ENCODE assay signal across 14 cellular contexts in the genomic region with DNA sequence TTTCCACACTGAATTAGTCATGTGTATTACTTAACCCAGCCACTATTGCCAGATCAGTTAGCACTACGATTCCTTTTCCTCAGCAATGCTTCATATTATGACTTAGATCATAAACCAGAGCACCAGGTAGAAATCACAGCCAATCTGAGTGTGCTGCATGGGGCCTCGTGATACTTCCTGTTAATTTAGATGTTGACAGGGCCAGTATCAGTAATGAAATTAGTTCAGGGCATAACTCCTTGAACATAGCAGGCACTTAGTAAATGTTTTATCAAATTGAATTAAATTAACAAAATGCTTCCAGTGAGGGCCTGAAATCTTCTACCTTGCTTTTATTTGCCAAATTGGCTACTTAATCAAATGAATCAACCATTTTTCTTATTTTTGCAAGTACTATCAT.
A peak's percentile ranks its signal among the peaks of the same experiment; 100 is the strongest.
DNase-seq lines count a peak whose midpoint lies in the region; TF ChIP-seq lines count a peak whose summit lies in the region.
"Had no signal": no experiment of that assay in that cellular context is flagged by ENCODE, and none has a peak within 500 bp of the region (broad histone marks: within the 10 kb centered on the region; RNA-seq: fewer than 3 reads in every experiment).

No MANE protein-coding gene starts in this region.

- no peaks in the 10 kb centered on the region for H3K36me3 Mint-ChIP-seq in MCF 10A (ENCODE audit: insufficient read depth, unreplicated experiment)

- no peaks in the 10 kb centered on the region for H3K79me2 ChIP-seq in mammary epithelial cell (ENCODE audit: insufficient read depth, low read length)

- H3K4me1 ChIP-seq in mammary epithelial cell (ENCODE audit: insufficient read depth, low read length), result no peaks in the 10 kb centered on the region

- no peaks in the 10 kb centered on the region for H3K4me1 Mint-ChIP-seq in MCF 10A (ENCODE audit: insufficient read depth, unreplicated experiment)

- no peak overlapping the region for H2AFZ ChIP-seq in mammary epithelial cell (ENCODE audit: low read depth, low read length)

- in situ Hi-C loops in mammary epithelial cell (cut with MboI; ENCODE audit: low sequenced_read_pairs in 2 of 2), result no loop called here

- no peak overlapping the region for H3K4me2 ChIP-seq in mammary epithelial cell (ENCODE audit: insufficient read depth, low read depth, low read length)

- intact Hi-C loops in mammary epithelial cell (cut with micrococcal nuclease) (no loop called here), MCF 10A (cut with micrococcal nuclease) (no loop called here)

- BruUV-seq in mammary epithelial cell (replicated peaks; lab: Mats Ljungman, UMichigan) (no TSS peak), MCF 10A (replicated peaks; lab: Mats Ljungman, UMichigan) (no TSS peak)

- no peaks in the 10 kb centered on the region for H3K27me3 ChIP-seq in mammary epithelial cell (ENCODE audit: insufficient read depth, low read length)

- no peaks in the 10 kb centered on the region for H4K20me1 ChIP-seq in mammary epithelial cell (ENCODE audit: insufficient read depth, low read length)

- H3K9me3 Mint-ChIP-seq in MCF 10A (ENCODE audit: unreplicated experiment), result no peaks in the 10 kb centered on the region

- no peaks in the 10 kb centered on the region for H3K27me3 Mint-ChIP-seq in MCF 10A (ENCODE audit: insufficient read depth, unreplicated experiment)
- H3K27me3 Mint-ChIP-seq: CD4-positive, alpha-beta T cell had no signal

- dilution Hi-C loops in mammary epithelial cell (cut with HindIII; ENCODE audit: low sequenced_read_pairs), result no loop called here

- no peak overlapping the region for H3K27ac Mint-ChIP-seq in MCF 10A (ENCODE audit: low read depth, unreplicated experiment)
- H3K27ac Mint-ChIP-seq: CD4-positive, alpha-beta T cell had no signal

- no peaks in the 10 kb centered on the region for H3K36me3 ChIP-seq in mammary epithelial cell (ENCODE audit: insufficient read depth, low read length)

- CTCF ChIA-PET in mammary epithelial cell (lab: Charles Lee; ENCODE audit: low non-redundant PET), result no interaction called here
- CTCF ChIA-PET in MCF 10A (lab: Yijun Ruan, JAX), result no interaction called here

- no peak overlapping the region for H3K4me3 Mint-ChIP-seq in MCF 10A (ENCODE audit: unreplicated experiment)
- H3K4me3 Mint-ChIP-seq: CD4-positive, alpha-beta T cell; H9 had no signal

- H3K9ac ChIP-seq in mammary epithelial cell (ENCODE audit: insufficient read depth, low read length), result no peak overlapping the region

- H3K4me3 ChIP-seq in mammary epithelial cell (replicated peaks in 1 of 3; ENCODE audit: insufficient read depth in 1 of 3, low read depth in 2 of 3, low read length in 3 of 3), result no peak overlapping the region
- no peak overlapping the region for H3K4me3 ChIP-seq in fibroblast of mammary gland (ENCODE audit: control insufficient read depth, low read depth, low read length)

- H3K27ac ChIP-seq in mammary epithelial cell (ENCODE audit: insufficient read depth, low read depth, low read length), result no peak overlapping the region
- H3K27ac ChIP-seq: 22Rv1 had no signal

- DNase-seq in mammary epithelial cell, result peak; percentile 6
- no peak for DNase-seq in MCF 10A (ENCODE audit: unreplicated experiment)
- DNase-seq in amniotic epithelial cell (ENCODE audit: low read depth), result peak; percentile 31
- peak; percentile 8 for DNase-seq in fibroblast of mammary gland (ENCODE audit: low read depth)
- no peak for DNase-seq in NCI-H1930 (lab: John Stamatoyannopoulos, UW)
- DNase-seq in stimulated activated CD4-positive, alpha-beta T cell treated with anti-CD3 and anti-CD28 coated beads, Interleukin-2, amount 100 ng/mL, for 24 hours, result no peak
- DNase-seq in NCI-H2107 treated with DMSO at 0.1 percent for 48 hours (lab: John Stamatoyannopoulos, UW; ENCODE audit: unreplicated experiment), result no peak
- DNase-seq in T-helper 9 cell, result no peak
- DNase-seq: C1 segment of cervical spinal cord; CD4-positive, alpha-beta T cell; DMS79; GOT3; H9 had no signal

- WGBS in mammary epithelial cell (ENCODE audit: low coverage, missing lambda C conversion rate), result 19% methylated on average over 2 of the region's 2 CpGs

- POLR2A ChIA-PET in MCF 10A (lab: Yijun Ruan, JAX), result no interaction called here

- TF ChIP-seq CTCF in mammary epithelial cell (conservative IDR thresholded peaks at IDR 0.05 in 1 of 2, IDR thresholded peaks at IDR 0.05 in 1 of 2; ENCODE audit: extremely low read depth in 1 of 2, insufficient read depth in 1 of 2, low read depth in 1 of 2, low read length in 2 of 2), result no peak
- no peak for TF ChIP-seq CTCF in MCF 10A (IDR thresholded peaks at IDR 0.05; ENCODE audit: unreplicated experiment)
- no peak for TF ChIP-seq CTCF in fibroblast of mammary gland (conservative IDR thresholded peaks at IDR 0.05; ENCODE audit: control insufficient read depth, insufficient read depth, low read depth, low read length)

- H3K9me3 ChIP-seq in mammary epithelial cell (replicated peaks; ENCODE audit: insufficient read depth, low read length), result no peaks in the 10 kb centered on the region

Comparison
In these comparisons a context has a peak if more than half of its experiments do, and no peak if none do; other contexts are left out.
1. DNase-seq: peak in mammary epithelial cell (single experiment), amniotic epithelial cell (single experiment) and fibroblast of mammary gland (single experiment); none in MCF 10A (single experiment), NCI-H1930 (0 of 2), stimulated activated CD4-positive, alpha-beta T cell treated with anti-CD3 and anti-CD28 coated beads, Interleukin-2, amount 100 ng/mL, for 24 hours (0 of 2), NCI-H2107 treated with DMSO at 0.1 percent for 48 hours (single experiment) and T-helper 9 cell (single experiment).